ENCODE assay signal across 20 cellular contexts in genomic region chr2:68710336-68710735, GRCh38.
"Had no signal": no experiment of that assay in that cellular context is flagged by ENCODE, and none has a peak within 500 bp of the region (broad histone marks: within the 10 kb centered on the region; RNA-seq: fewer than 3 reads in every experiment).

No MANE protein-coding gene starts in this region.

- H3K9me3 Mint-ChIP-seq: activated T-cell treated with anti-CD3 and anti-CD28 coated beads, Interleukin-2, amount 50 U/mL, for 24 hours; activated T-helper 17 cell treated with anti-CD3 and anti-CD28 coated beads, Interleukin-2, amount 50 U/mL, for 72 hours; central memory CD8-positive, alpha-beta T cell; natural killer cell treated with Interleukin-12 subunit alpha and Interleukin-12 subunit beta and Interleukin-15 and Interleukin-18, amount 100 ng/mL, for 72 hours; stimulated activated effector memory CD8-positive, alpha-beta T cell treated with anti-CD3 and anti-CD28 coated beads, Interleukin-12 subunit alpha, Interleukin-12 subunit beta, amount 100 ng/mL, for 72 hours; type B pancreatic cell had no signal

- H3K4me3 ChIP-seq: adrenal gland, breast epithelium, esophagus squamous epithelium, heart left ventricle, ovary, prostate gland, vagina had no signal

- H3K27ac Mint-ChIP-seq: stimulated activated effector memory CD8-positive, alpha-beta T cell treated with anti-CD3 and anti-CD28 coated beads, Interleukin-12 subunit alpha, Interleukin-12 subunit beta, amount 100 ng/mL, for 72 hours; type B pancreatic cell had no signal

- H3K9me3 ChIP-seq: adrenal gland, breast epithelium, esophagus squamous epithelium, heart left ventricle, ovary, prostate gland, vagina had no signal

- DNase-seq: activated CD4-positive, alpha-beta T cell treated with anti-CD3 and anti-CD28 coated beads for 1 hour; activated CD8-positive, alpha-beta memory T cell treated with anti-CD3 and anti-CD28 coated beads for 24 hours; activated CD8-positive, alpha-beta memory T cell treated with anti-CD3 and anti-CD28 coated beads, Interleukin-2, amount 50 U/mL, for 4 hours; activated T-cell treated with anti-CD3 and anti-CD28 coated beads, Interleukin-2, amount 50 U/mL, for 24 hours; adrenal gland; esophagus squamous epithelium; heart left ventricle; islet precursor cell; left cardiac atrium; ovary; stimulated activated CD4-positive, alpha-beta T cell treated with anti-CD3 and anti-CD28 coated beads, Interleukin-12 subunit alpha, Interleukin-12 subunit beta, amount 100 ng/mL, for 4 hours; WERI-Rb-1 had no signal

- H3K27ac ChIP-seq: adrenal gland, breast epithelium, esophagus squamous epithelium, heart left ventricle, ovary, prostate gland, vagina, WERI-Rb-1 had no signal

- H3K27me3 ChIP-seq: adrenal gland, breast epithelium, esophagus squamous epithelium, ovary, vagina had no signal

- H3K27me3 Mint-ChIP-seq: activated T-cell treated with anti-CD3 and anti-CD28 coated beads, Interleukin-2, amount 50 U/mL, for 24 hours; activated T-helper 17 cell treated with anti-CD3 and anti-CD28 coated beads, Interleukin-2, amount 50 U/mL, for 72 hours; central memory CD8-positive, alpha-beta T cell had no signal

- H3K36me3 ChIP-seq: adrenal gland, breast epithelium, esophagus squamous epithelium, heart left ventricle, ovary, prostate gland, vagina, WERI-Rb-1 had no signal

- H3K4me1 ChIP-seq: breast epithelium, prostate gland, vagina had no signal

- H3K36me3 Mint-ChIP-seq: natural killer cell treated with Interleukin-12 subunit alpha and Interleukin-12 subunit beta and Interleukin-15 and Interleukin-18, amount 100 ng/mL, for 72 hours; stimulated activated effector memory CD8-positive, alpha-beta T cell treated with anti-CD3 and anti-CD28 coated beads, Interleukin-12 subunit alpha, Interleukin-12 subunit beta, amount 100 ng/mL, for 72 hours; type B pancreatic cell had no signal

- H3K4me3 Mint-ChIP-seq: activated T-cell treated with anti-CD3 and anti-CD28 coated beads, Interleukin-2, amount 50 U/mL, for 24 hours; central memory CD8-positive, alpha-beta T cell; natural killer cell treated with Interleukin-12 subunit alpha and Interleukin-12 subunit beta and Interleukin-15 and Interleukin-18, amount 100 ng/mL, for 72 hours; stimulated activated effector memory CD8-positive, alpha-beta T cell treated with anti-CD3 and anti-CD28 coated beads, Interleukin-12 subunit alpha, Interleukin-12 subunit beta, amount 100 ng/mL, for 72 hours; type B pancreatic cell had no signal

- ATAC-seq: natural killer cell treated with Interleukin-12 subunit alpha and Interleukin-12 subunit beta and Interleukin-15 and Interleukin-18, amount 100 ng/mL, for 72 hours had no signal
